1 cellular context compared by ENCODE assay signal in the genomic region with DNA sequence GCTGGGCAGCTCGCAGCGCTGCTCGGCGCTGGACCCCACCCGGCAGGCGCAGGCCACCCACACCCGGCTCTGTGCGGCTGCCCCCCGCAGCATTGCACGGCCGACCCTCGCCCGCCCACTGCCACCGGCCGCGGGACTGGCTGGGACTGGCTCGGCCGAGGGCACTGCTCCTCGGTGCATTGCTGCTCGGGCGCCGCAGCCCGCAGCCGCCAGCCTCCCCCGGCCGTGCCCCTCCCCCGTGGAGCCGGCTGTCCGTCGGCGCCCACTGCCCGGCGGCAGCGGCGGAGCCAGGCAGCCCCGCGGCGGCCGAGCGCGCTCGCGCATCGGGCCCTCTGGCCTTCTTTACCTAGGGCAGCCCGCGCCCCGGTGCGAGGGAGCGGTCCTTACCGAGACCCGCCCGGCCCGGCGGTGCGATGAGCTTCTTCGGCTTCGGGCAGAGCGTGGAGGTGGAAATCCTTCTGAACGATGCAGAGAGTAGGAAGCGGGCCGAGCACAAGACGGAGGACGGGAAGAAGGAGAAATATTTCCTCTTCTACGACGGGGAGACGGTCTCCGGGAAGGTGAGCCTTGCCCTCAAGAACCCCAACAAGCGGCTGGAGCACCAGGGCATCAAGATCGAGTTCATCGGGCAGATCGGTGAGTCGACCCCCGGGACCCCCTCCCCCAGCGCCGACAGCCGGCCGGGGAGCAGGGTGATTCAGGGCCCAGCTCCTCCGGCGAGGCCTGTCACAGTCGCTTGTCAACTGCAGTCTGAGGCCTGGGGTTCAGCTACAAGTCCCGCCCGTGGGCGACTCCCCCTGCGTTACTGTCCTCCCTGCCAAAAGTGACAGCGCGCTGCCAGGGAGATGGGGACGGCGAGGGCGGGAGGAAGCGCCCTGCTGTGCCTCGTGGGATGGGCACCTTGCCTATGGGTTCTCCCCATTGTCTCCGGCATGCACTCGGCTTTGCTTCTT.
TF ChIP-seq lines count a peak whose summit lies in the region.

No MANE protein-coding gene starts in this region.

TF ChIP-seq in H1, 55 proteins besides CTCF, POLR2A, EP300 and RAD21:
- no peak for TF ChIP-seq RXRA (IDR thresholded peaks at IDR 0.05; ENCODE audit: insufficient read depth, low read depth, low read length)
- TF ChIP-seq JUN (IDR thresholded peaks at IDR 0.05; ENCODE audit: low read depth, low read length): no peak
- TF ChIP-seq SIN3A (conservative IDR thresholded peaks at IDR 0.05 in 1 of 2, IDR thresholded peaks at IDR 0.05 in 1 of 2; ENCODE audit: low read depth in 1 of 2, low read length in 2 of 2): peak; percentile 59 to 74; a peak in 2 of 4 replicates
- TF ChIP-seq CTBP2 (IDR thresholded peaks at IDR 0.05; ENCODE audit: borderline replicate concordance, insufficient read depth, insufficient read length, low read length): peak; percentile 72
- no peak for TF ChIP-seq ZNF274 (IDR thresholded peaks at IDR 0.05; ENCODE audit: borderline replicate concordance, extremely low read depth, low read length)
- TF ChIP-seq CHD2 (IDR thresholded peaks at IDR 0.05; ENCODE audit: low read length): no peak
- TF ChIP-seq RBBP5 (IDR thresholded peaks at IDR 0.05; ENCODE audit: borderline replicate concordance, low read depth, low read length): 0 out of 2 replicates have a peak, but pooled peaks have one; percentile 56
- 0 out of 2 replicates have a peak, but pooled peaks have one; percentile 33 for TF ChIP-seq BACH1 (IDR thresholded peaks at IDR 0.05; ENCODE audit: low read length)
- peak in 1 of 2 experiments; percentile 61; a peak in 2 of 4 replicates for TF ChIP-seq HDAC2 (IDR thresholded peaks at IDR 0.05; ENCODE audit: borderline replicate concordance in 1 of 2, low read depth in 2 of 2, low read length in 2 of 2)
- TF ChIP-seq KDM4A (IDR thresholded peaks at IDR 0.05; ENCODE audit: low read depth, low read length, severe bottlenecking): peak; percentile 58
- no peak for TF ChIP-seq POU5F1 (IDR thresholded peaks at IDR 0.05; ENCODE audit: low read depth, low read length)
- TF ChIP-seq EZH2 (IDR thresholded peaks at IDR 0.05; ENCODE audit: low read depth, low read length, severe bottlenecking): peak; percentile 35
- no peak for TF ChIP-seq SRF (IDR thresholded peaks at IDR 0.05; ENCODE audit: low read depth, low read length)
- TF ChIP-seq BRCA1 (IDR thresholded peaks at IDR 0.05; ENCODE audit: low read depth, low read length): no peak
- TF ChIP-seq SAP30 (IDR thresholded peaks at IDR 0.05; ENCODE audit: insufficient read depth, insufficient replicate concordance, low read length): peak; percentile 81
- peak; percentile 27; the same call in 1 of the 2 replicates for TF ChIP-seq MAX (IDR thresholded peaks at IDR 0.05)
- TF ChIP-seq YY1 (IDR thresholded peaks at IDR 0.05; ENCODE audit: low read depth, low read length): no peak
TF ChIP-seq in H1: peak in this region for 9.
